Comparison of ENCODE assay signal across 9 cellular contexts in genomic region chr9:22238809-22239684, GRCh38.
DNase-seq lines count a peak whose midpoint lies in the region; ATAC-seq and TF ChIP-seq lines count a peak whose summit lies in the region.
"Had no signal": no experiment of that assay in that cellular context is flagged by ENCODE, and none has a peak within 500 bp of the region (broad histone marks: within the 10 kb centered on the region; RNA-seq: fewer than 3 reads in every experiment).

No MANE protein-coding gene starts in this region.

- H3K9me3 ChIP-seq in adipocyte (ENCODE audit: control insufficient read depth, low read length) = no peaks in the 10 kb centered on the region

- no peaks in the 10 kb centered on the region for H3K27me3 Mint-ChIP-seq in effector memory CD8-positive, alpha-beta T cell

- peak; percentile 53 for TF ChIP-seq CTCF in LNCAP (IDR thresholded peaks at IDR 0.05)

- peaks cover 0 to 3% of the 10 kb centered on the region in 2 donors for H3K4me1 Mint-ChIP-seq in effector memory CD8-positive, alpha-beta T cell (ENCODE audit: low read depth in 2 of 2)

- ATAC-seq in left colon = peak; percentile 62
- no peak for ATAC-seq in HG03095 (IDR thresholded peaks at IDR 0.05; ENCODE audit: unreplicated experiment)
- no peak for ATAC-seq in effector memory CD8-positive, alpha-beta T cell (replicated peaks)
- ATAC-seq: Panc1 had no signal

- peak; percentile 11 for DNase-seq in DMS114 treated with DMSO at 0.1 percent for 48 hours (lab: John Stamatoyannopoulos, UW; ENCODE audit: unreplicated experiment)
- peak; percentile 72 for DNase-seq in adipocyte (ENCODE audit: low read depth)
- no peak for DNase-seq in left colon
- no peak for DNase-seq in cerebellar nuclear complex (lab: John Stamatoyannopoulos, UW)
- DNase-seq in effector memory CD8-positive, alpha-beta T cell = no peak
- no peak for DNase-seq in activated CD8-positive, alpha-beta memory T cell treated with anti-CD3 and anti-CD28 coated beads, Interleukin-2, amount 50 U/mL, for 4 hours

- H3K4me1 ChIP-seq in adipocyte (ENCODE audit: control insufficient read depth, insufficient read depth, low read length) = peaks cover 43% of the 10 kb centered on the region

- H3K36me3 Mint-ChIP-seq in effector memory CD8-positive, alpha-beta T cell (ENCODE audit: insufficient read depth) = no peaks in the 10 kb centered on the region

- no peak overlapping the region for H3K27ac Mint-ChIP-seq in effector memory CD8-positive, alpha-beta T cell

- H3K4me3 ChIP-seq in adipocyte (ENCODE audit: low read length) = peak overlapping the region; percentile 1

- intact Hi-C loops in left colon (cut with DNase I, micrococcal nuclease) = loop anchor here (5.0 to 10.0 kb wide), 2 partner anchors 424 to 427 kb away; no protein-coding TSS in a partner anchor

- H3K9me3 Mint-ChIP-seq in effector memory CD8-positive, alpha-beta T cell = no peaks in the 10 kb centered on the region

- H3K27me3 ChIP-seq in adipocyte (replicated peaks; ENCODE audit: control insufficient read depth, insufficient read depth, low read length) = no peaks in the 10 kb centered on the region

- no peak overlapping the region for H3K4me3 Mint-ChIP-seq in effector memory CD8-positive, alpha-beta T cell

- H3K36me3 ChIP-seq in adipocyte (ENCODE audit: control insufficient read depth, insufficient read depth, low read length, severe bottlenecking) = no peaks in the 10 kb centered on the region

- peak overlapping the region; percentile 59 for H3K9ac ChIP-seq in adipocyte (ENCODE audit: low read length)

Comparison
In these comparisons a context has a peak if more than half of its experiments do, and no peak if none do; other contexts are left out.
1. DNase-seq: peak in DMS114 treated with DMSO at 0.1 percent for 48 hours (single experiment) and adipocyte (single experiment); none in left colon (0 of 2), cerebellar nuclear complex (0 of 2), effector memory CD8-positive, alpha-beta T cell (0 of 3) and activated CD8-positive, alpha-beta memory T cell treated with anti-CD3 and anti-CD28 coated beads, Interleukin-2, amount 50 U/mL, for 4 hours (single experiment).